9 cellular contexts compared by ENCODE assay signal in genomic region chr19:2057484-2058469, GRCh38. TPM values are rescaled to one million over a fixed set of nuclear protein-coding genes. Genes with fewer than 3 reads are reported as not detected.
DNase-seq lines count a peak whose midpoint lies in the region; ATAC-seq and TF ChIP-seq lines count a peak whose summit lies in the region.
"Had no signal": no experiment of that assay in that cellular context is flagged by ENCODE, and none has a peak within 500 bp of the region (broad histone marks: within the 10 kb centered on the region; RNA-seq: fewer than 3 reads in every experiment).

No MANE protein-coding gene starts in this region.

- H3K36me3 ChIP-seq in HCT116 (ENCODE audit: control insufficient read depth in 1 of 2, insufficient read depth in 2 of 2, low read length in 2 of 2) (no peaks in the 10 kb centered on the region), right atrium auricular region (no peaks in the 10 kb centered on the region)

- no peak for DNase-seq in HCT116 (ENCODE audit: low read depth, low spot score)
- DNase-seq in activated CD4-positive, alpha-beta memory T cell treated with anti-CD3 and anti-CD28 coated beads, Interleukin-2, amount 10 ng/mL, durations not matched to agents 7 days and 5 days: no peak
- DNase-seq in right atrium auricular region (ENCODE audit: low spot score): no peak
- DNase-seq in stimulated activated effector memory CD8-positive, alpha-beta T cell treated with anti-CD3 and anti-CD28 coated beads, Interleukin-12 subunit alpha, Interleukin-12 subunit beta, amount 100 ng/mL, for 72 hours (ENCODE audit: low spot score in 2 of 2): no peak
- no peak for DNase-seq in NCI-H1048 (lab: John Stamatoyannopoulos, UW)
- no peak for DNase-seq in NCI-H748 treated with DMSO at 0.1 percent for 48 hours (lab: John Stamatoyannopoulos, UW)
- DNase-seq: PC-3 had no signal

- H3K4me3 ChIP-seq in HCT116 (replicated peaks in 1 of 2; ENCODE audit: low read depth in 1 of 2, low read length in 2 of 2) (no peak overlapping the region), right atrium auricular region (no peak overlapping the region)

- POLR2A ChIA-PET in HCT116 (lab: Charles Lee): interaction anchor here (0.6 to 1.9 kb wide), 2 partner anchors 23 to 444 kb away, joined by 4 to 8 read pairs; no protein-coding TSS in a partner anchor
- POLR2A ChIA-PET in activated CD4-positive, alpha-beta memory T cell treated with anti-CD3 and anti-CD28 coated beads, Interleukin-2, amount 10 ng/mL, durations not matched to agents 7 days and 5 days (lab: Charles Lee): interaction anchor here (0.8 to 1.5 kb wide), 3 partner anchors 9 to 37 kb away, joined by 3 to 4 read pairs (median 3); no protein-coding TSS in a partner anchor

- no peak overlapping the region for H3K4me3 Mint-ChIP-seq in activated CD4-positive, alpha-beta memory T cell treated with anti-CD3 and anti-CD28 coated beads, Interleukin-2, amount 10 ng/mL, durations not matched to agents 7 days and 5 days
- peak overlapping the region; percentile 72 for H3K4me3 Mint-ChIP-seq in stimulated activated effector memory CD8-positive, alpha-beta T cell treated with anti-CD3 and anti-CD28 coated beads, Interleukin-12 subunit alpha, Interleukin-12 subunit beta, amount 100 ng/mL, for 72 hours

- H3K4me2 ChIP-seq in HCT116 (ENCODE audit: low read length): peak overlapping the region; percentile 95

- H3K4me1 ChIP-seq in HCT116 (ENCODE audit: control insufficient read depth in 1 of 2, insufficient read depth in 2 of 2, low read length in 2 of 2) (peaks cover 71 to 94% of the 10 kb centered on the region in 2 experiments), right atrium auricular region (peaks cover 0 to 81% of the 10 kb centered on the region in 2 donors)

- H3K9me3 Mint-ChIP-seq in activated CD4-positive, alpha-beta memory T cell treated with anti-CD3 and anti-CD28 coated beads, Interleukin-2, amount 10 ng/mL, durations not matched to agents 7 days and 5 days: no peaks in the 10 kb centered on the region
- no peaks in the 10 kb centered on the region for H3K9me3 Mint-ChIP-seq in stimulated activated effector memory CD8-positive, alpha-beta T cell treated with anti-CD3 and anti-CD28 coated beads, Interleukin-12 subunit alpha, Interleukin-12 subunit beta, amount 100 ng/mL, for 72 hours

- no peak for TF ChIP-seq RAD21 in HCT116 (IDR thresholded peaks at IDR 0.05; ENCODE audit: low read depth)

- TF ChIP-seq CTCF in HCT116 (IDR thresholded peaks at IDR 0.05 in 2 of 3, conservative IDR thresholded peaks at IDR 0.05 in 1 of 3; ENCODE audit: borderline replicate concordance in 1 of 3, insufficient read depth in 1 of 3, low read depth in 2 of 3, low read length in 2 of 3) (no peak), right atrium auricular region (IDR thresholded peaks at IDR 0.05) (no peak)

- H3K27me3 ChIP-seq in HCT116 (ENCODE audit: insufficient read depth, low read length) (no peaks in the 10 kb centered on the region), right atrium auricular region (no peaks in the 10 kb centered on the region)

- intact Hi-C loops in HCT116 (cut with micrococcal nuclease): no loop called here

- peaks cover 56% of the 10 kb centered on the region for H3K4me1 Mint-ChIP-seq in activated CD4-positive, alpha-beta memory T cell treated with anti-CD3 and anti-CD28 coated beads, Interleukin-2, amount 10 ng/mL, durations not matched to agents 7 days and 5 days
- H3K4me1 Mint-ChIP-seq in stimulated activated effector memory CD8-positive, alpha-beta T cell treated with anti-CD3 and anti-CD28 coated beads, Interleukin-12 subunit alpha, Interleukin-12 subunit beta, amount 100 ng/mL, for 72 hours: peaks cover 45% of the 10 kb centered on the region

- CTCF ChIA-PET in HCT116 (lab: Charles Lee): no interaction called here
- CTCF ChIA-PET in activated CD4-positive, alpha-beta memory T cell treated with anti-CD3 and anti-CD28 coated beads, Interleukin-2, amount 10 ng/mL, durations not matched to agents 7 days and 5 days (lab: Charles Lee): interaction anchor here (1.2 kb wide), 1 partner anchor 128 kb away, joined by 7 read pairs; no protein-coding TSS in a partner anchor

- no peaks in the 10 kb centered on the region for H3K79me2 ChIP-seq in HCT116 (ENCODE audit: insufficient read depth, low read length)

- H3K27me3 Mint-ChIP-seq in activated CD4-positive, alpha-beta memory T cell treated with anti-CD3 and anti-CD28 coated beads, Interleukin-2, amount 10 ng/mL, durations not matched to agents 7 days and 5 days: no peaks in the 10 kb centered on the region

- no peak for ATAC-seq in HCT116
- ATAC-seq in stimulated activated effector memory CD8-positive, alpha-beta T cell treated with anti-CD3 and anti-CD28 coated beads, Interleukin-12 subunit alpha, Interleukin-12 subunit beta, amount 100 ng/mL, for 72 hours: no peak
- ATAC-seq in GM21515 (IDR thresholded peaks at IDR 0.05; ENCODE audit: unreplicated experiment): no peak
- ATAC-seq in HG03095 (IDR thresholded peaks at IDR 0.05; ENCODE audit: unreplicated experiment): no peak
- ATAC-seq: PC-3 had no signal

- TF ChIP-seq POLR2A in HCT116 (IDR thresholded peaks at IDR 0.05; ENCODE audit: borderline replicate concordance, extremely low read depth, insufficient read depth, insufficient read length): no peak

- no peaks in the 10 kb centered on the region for H3K9me3 ChIP-seq in HCT116 (ENCODE audit: control insufficient read depth in 1 of 2, insufficient read depth in 1 of 2, low read depth in 1 of 2, low read length in 2 of 2)
- H3K9me3 ChIP-seq in right atrium auricular region: no peaks in the 10 kb centered on the region

- peak overlapping the region; percentile 82 for H3K9ac ChIP-seq in HCT116 (ENCODE audit: low read length)

- H3K27ac Mint-ChIP-seq in activated CD4-positive, alpha-beta memory T cell treated with anti-CD3 and anti-CD28 coated beads, Interleukin-2, amount 10 ng/mL, durations not matched to agents 7 days and 5 days: peak overlapping the region; percentile 78
- peak overlapping the region; percentile 96 for H3K27ac Mint-ChIP-seq in stimulated activated effector memory CD8-positive, alpha-beta T cell treated with anti-CD3 and anti-CD28 coated beads, Interleukin-12 subunit alpha, Interleukin-12 subunit beta, amount 100 ng/mL, for 72 hours

- RAD21 ChIA-PET in HCT116 (lab: Charles Lee; ENCODE audit: low non-redundant PET in 1 of 2, low total read pairs in 2 of 2, uncharacterized antibody in 2 of 2, unreplicated experiment in 2 of 2): interaction anchor here in 1 of 2 experiments (0.5 kb wide), 1 partner anchor 521 kb away, joined by 3 read pairs; no protein-coding TSS in a partner anchor

- no peaks in the 10 kb centered on the region for H3K9me2 ChIP-seq in HCT116 (ENCODE audit: insufficient read depth)

- H4K20me1 ChIP-seq in HCT116 (ENCODE audit: insufficient read depth): no peaks in the 10 kb centered on the region

- H3K27ac ChIP-seq in HCT116 (ENCODE audit: low read depth, low read length) (peak overlapping the region; percentile 99), right atrium auricular region (peak overlapping the region; percentile 99)

- H3K36me3 Mint-ChIP-seq in activated CD4-positive, alpha-beta memory T cell treated with anti-CD3 and anti-CD28 coated beads, Interleukin-2, amount 10 ng/mL, durations not matched to agents 7 days and 5 days (ENCODE audit: low read depth): peaks cover 2% of the 10 kb centered on the region
- H3K36me3 Mint-ChIP-seq in stimulated activated effector memory CD8-positive, alpha-beta T cell treated with anti-CD3 and anti-CD28 coated beads, Interleukin-12 subunit alpha, Interleukin-12 subunit beta, amount 100 ng/mL, for 72 hours: peaks cover 21% of the 10 kb centered on the region

- H2AFZ ChIP-seq in HCT116 (ENCODE audit: low read depth, low read length, poor library complexity, severe bottlenecking): no peak overlapping the region

- BruUV-seq in HCT116 (replicated peaks; lab: Mats Ljungman, UMichigan): no TSS peak

TF ChIP-seq in HCT116, 20 proteins besides CTCF, POLR2A, EP300 and RAD21:
- TF ChIP-seq ZFX (IDR thresholded peaks at IDR 0.05) (peak; percentile 30; the same call in 1 of the 2 replicates), YY1 (IDR thresholded peaks at IDR 0.05; ENCODE audit: extremely low read depth, insufficient replicate concordance, low read depth, low read length) (no peak)

RNA-seq across cellular contexts. Expression of gene MKNK2, which starts 6.7 kb away (rescaled TPM):
- 271 TPM for total RNA-seq in HCT116 (2021; ENCODE audit: unreplicated experiment)
- 225 and 297 TPM in 2 replicates for polyA plus RNA-seq in HCT116 (2012)
- total RNA-seq in activated CD4-positive, alpha-beta memory T cell treated with anti-CD3 and anti-CD28 coated beads, Interleukin-2, amount 10 ng/mL, durations not matched to agents 7 days and 5 days: 100 to 1,000 TPM; 239 to 253 TPM
- 100 to 1,000 TPM in 1 of 2 donors, 10 to 100 TPM in 1; 90.3 to 107 TPM for total RNA-seq in right atrium auricular region

RNA-seq across cellular contexts. Expression of gene MOB3A, which starts 38.3 kb away (rescaled TPM):
- total RNA-seq in HCT116 (2021; ENCODE audit: unreplicated experiment) (32.1 TPM), right atrium auricular region (10 to 100 TPM; 19.7 to 29.4 TPM)
- 39.3 and 39.8 TPM in 2 replicates for polyA plus RNA-seq in HCT116 (2012)
- 100 to 1,000 TPM; 242 to 251 TPM for total RNA-seq in activated CD4-positive, alpha-beta memory T cell treated with anti-CD3 and anti-CD28 coated beads, Interleukin-2, amount 10 ng/mL, durations not matched to agents 7 days and 5 days

RNA-seq across cellular contexts. Expression of gene IZUMO4, which starts 38.9 kb away (rescaled TPM):
- total RNA-seq in HCT116 (2021; ENCODE audit: unreplicated experiment) (6.1 TPM), right atrium auricular region (1 to 10 TPM in 1 of 2 donors, under 1 TPM in 1; 0.67 to 1.4 TPM)
- polyA plus RNA-seq in HCT116 (2012): 6.7 and 12.8 TPM in 2 replicates
- total RNA-seq in activated CD4-positive, alpha-beta memory T cell treated with anti-CD3 and anti-CD28 coated beads, Interleukin-2, amount 10 ng/mL, durations not matched to agents 7 days and 5 days: 10 to 100 TPM; 10.3 to 10.5 TPM

RNA-seq across cellular contexts. Expression of gene BTBD2, which starts 42.3 kb away (rescaled TPM):
- total RNA-seq in HCT116 (2021; ENCODE audit: unreplicated experiment) (112 TPM), right atrium auricular region (10 to 100 TPM; 54.8 to 55.9 TPM)
- 136 and 158 TPM in 2 replicates for polyA plus RNA-seq in HCT116 (2012)
- total RNA-seq in activated CD4-positive, alpha-beta memory T cell treated with anti-CD3 and anti-CD28 coated beads, Interleukin-2, amount 10 ng/mL, durations not matched to agents 7 days and 5 days: 10 to 100 TPM; 55.4 to 57.1 TPM
